Comparison of ENCODE assay signal across 10 cellular contexts in the genomic region with DNA sequence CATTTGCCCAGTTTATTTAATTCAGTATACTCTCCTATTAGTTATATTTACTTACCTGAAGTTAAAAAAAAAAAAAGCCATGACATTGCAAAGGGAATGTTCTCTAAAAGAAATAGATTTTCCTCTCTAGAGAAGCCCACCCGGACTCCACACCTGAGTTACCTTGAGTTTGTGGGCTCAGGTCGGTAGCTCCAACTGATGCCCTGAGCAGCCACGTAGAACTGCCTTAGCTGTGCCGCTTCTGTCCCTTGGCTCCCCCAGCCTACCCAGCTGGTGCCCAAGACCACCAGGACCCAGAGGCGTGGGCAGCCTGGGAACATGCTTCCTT. TPM values are rescaled to one million over a fixed set of nuclear protein-coding genes. Genes with fewer than 3 reads are reported as not detected.
A peak's percentile ranks its signal among the peaks of the same experiment; 100 is the strongest.
DNase-seq lines count a peak whose midpoint lies in the region; ATAC-seq and TF ChIP-seq lines count a peak whose summit lies in the region.
"Had no signal": no experiment of that assay in that cellular context is flagged by ENCODE, and none has a peak within 500 bp of the region (broad histone marks: within the 10 kb centered on the region; RNA-seq: fewer than 3 reads in every experiment).

No MANE protein-coding gene starts in this region.

- H3K9ac ChIP-seq in H9 (ENCODE audit: extremely low read depth, insufficient read length, low read length) = no peak overlapping the region

- H3K27me3 ChIP-seq in CD8-positive, alpha-beta memory T cell (ENCODE audit: insufficient read depth, low read length, poor library complexity, severe bottlenecking) = peaks cover 5% of the 10 kb centered on the region
- no peaks in the 10 kb centered on the region for H3K27me3 ChIP-seq in H9 (ENCODE audit: insufficient read depth, low read length)

- H2BK12ac ChIP-seq in H9 (ENCODE audit: insufficient read length, low read depth, low read length) = no peak overlapping the region

- WGBS in H9 (ENCODE audit: extremely low coverage, insufficient read length, low lambda C conversion rate) = no CpG with 5 or more reads among the region's 5 CpGs

- no peaks in the 10 kb centered on the region for H3K36me3 Mint-ChIP-seq in CD8-positive, alpha-beta memory T cell
- H3K36me3 Mint-ChIP-seq in H9 (ENCODE audit: insufficient read depth in 1 of 3, low read depth in 3 of 3) (no peaks in the 10 kb centered on the region), WTC11 (no peaks in the 10 kb centered on the region), memory B cell (no peaks in the 10 kb centered on the region)

- peak overlapping the region in 3 of 8 donors; percentile 11 to 87 (median 43) for H3K27ac Mint-ChIP-seq in CD8-positive, alpha-beta memory T cell
- H3K27ac Mint-ChIP-seq in H9 (no peak overlapping the region), WTC11 (no peak overlapping the region), memory B cell (no peak overlapping the region)

- POLR2A ChIA-PET in CD8-positive, alpha-beta memory T cell (lab: Charles Lee) = interaction anchor here (0.7 to 1.0 kb wide), 2 partner anchors 126 to 272 kb away, joined by 3 to 4 read pairs; no protein-coding TSS in a partner anchor
- POLR2A ChIA-PET in WTC11 (lab: Charles Lee) = interaction anchor here (0.6 to 0.8 kb wide), 2 partner anchors 9 to 13 kb away, joined by 4 to 5 read pairs; no protein-coding TSS in a partner anchor

- ATAC-seq in WTC11 (no peak; the same call in 1 of the 2 replicates), memory B cell (ENCODE audit: low read depth) (peak; percentile 40), sciatic nerve (no peak)

- no peaks in the 10 kb centered on the region for H3K9me3 Mint-ChIP-seq in CD8-positive, alpha-beta memory T cell
- H3K9me3 Mint-ChIP-seq in H9 (no peaks in the 10 kb centered on the region), WTC11 (no peaks in the 10 kb centered on the region), memory B cell (no peaks in the 10 kb centered on the region)

- no peaks in the 10 kb centered on the region for H3K79me1 ChIP-seq in H9 (ENCODE audit: insufficient read depth, low read depth, low read length, poor library complexity, severe bottlenecking)

- peaks cover 18 to 38% of the 10 kb centered on the region in 2 donors for H3K27me3 Mint-ChIP-seq in CD8-positive, alpha-beta memory T cell
- H3K27me3 Mint-ChIP-seq in H9 (ENCODE audit: low read depth) = peaks cover 15% of the 10 kb centered on the region
- peaks cover 4% of the 10 kb centered on the region; the same call in 1 of the 2 replicates for H3K27me3 Mint-ChIP-seq in WTC11 (ENCODE audit: low read depth)
- peaks cover 5% of the 10 kb centered on the region for H3K27me3 Mint-ChIP-seq in memory B cell

- no peak overlapping the region for H2BK20ac ChIP-seq in H9 (ENCODE audit: low read depth, low read length, poor library complexity, severe bottlenecking)

- H4K20me1 ChIP-seq in H9 (ENCODE audit: control insufficient read depth, insufficient read depth, insufficient read length) = no peaks in the 10 kb centered on the region

- H3K4ac ChIP-seq in H9 (ENCODE audit: low read depth, low read length) = no peak overlapping the region

- peak overlapping the region; percentile 76; the same call in 1 of the 2 replicates for H3K14ac ChIP-seq in H9 (ENCODE audit: insufficient read depth, low read length)

- H4K8ac ChIP-seq in H9 (replicated peaks; ENCODE audit: insufficient read length, low read depth, low read length) = no peak overlapping the region

- H3K23me2 ChIP-seq in H9 (ENCODE audit: insufficient read length, low read depth, low read length, poor library complexity, severe bottlenecking) = no peaks in the 10 kb centered on the region

- H4K91ac ChIP-seq in H9 (ENCODE audit: insufficient read length, low read depth, low read length) = no peak overlapping the region

- H3K4me3 ChIP-seq in CD8-positive, alpha-beta memory T cell (ENCODE audit: low read length) = no peak overlapping the region
- H3K4me3 ChIP-seq: lung had no signal

- no peak overlapping the region for H4K5ac ChIP-seq in H9 (ENCODE audit: insufficient read length, low read depth, low read length)

- no peak overlapping the region for H3K56ac ChIP-seq in H9 (ENCODE audit: insufficient read length, low read depth, low read length)

- H3K4me3 Mint-ChIP-seq in CD8-positive, alpha-beta memory T cell = peak overlapping the region; percentile 21 to 83 (median 67)
- H3K4me3 Mint-ChIP-seq in H9 (peak overlapping the region in 1 of 2 experiments; percentile 29; a peak in 1 of 5 replicates), WTC11 (peak overlapping the region; percentile 48; the same call in 1 of the 2 replicates), memory B cell (peak overlapping the region; percentile 65)

- H2AFZ ChIP-seq in H9 (ENCODE audit: low read length) = no peak overlapping the region

- H3K9me3 ChIP-seq in CD8-positive, alpha-beta memory T cell (ENCODE audit: low read length) = no peaks in the 10 kb centered on the region
- H3K9me3 ChIP-seq in H9 (ENCODE audit: control insufficient read depth, low read depth, low read length) = no peaks in the 10 kb centered on the region

- no peak overlapping the region for H2BK5ac ChIP-seq in H9 (ENCODE audit: insufficient read length, low read length)

- TF ChIP-seq CTCF in H9 (conservative IDR thresholded peaks at IDR 0.05) (no peak), WTC11 (IDR thresholded peaks at IDR 0.05) (no peak)

- H3K79me2 ChIP-seq in H9 (ENCODE audit: insufficient read depth, low read length) = no peaks in the 10 kb centered on the region

- H3K36me3 ChIP-seq in CD8-positive, alpha-beta memory T cell (ENCODE audit: insufficient read depth, low read length) = no peaks in the 10 kb centered on the region

- intact Hi-C loops in sciatic nerve (cut with DNase I) = no loop called here

- H3K18ac ChIP-seq in H9 (ENCODE audit: insufficient read length, low read depth, low read length) = peak overlapping the region; percentile 64

- DNase-seq in CD8-positive, alpha-beta memory T cell = no peak
- DNase-seq in H9 (no peak), WTC11 (ENCODE audit: low spot score) (no peak), memory B cell (ENCODE audit: low spot score in 2 of 2) (no peak), sciatic nerve (ENCODE audit: low spot score) (no peak), NCI-H510A treated with DMSO at 0.1 percent for 48 hours (lab: John Stamatoyannopoulos, UW) (no peak), HUDEP-2 (lab: John Stamatoyannopoulos, UW; ENCODE audit: unreplicated experiment in 76 of 76) (no peak), T-helper 9 cell (no peak)

- H3K4me2 ChIP-seq in H9 (ENCODE audit: insufficient read depth, insufficient read length, low read length) = peak overlapping the region; percentile 34

- H3K23ac ChIP-seq in H9 (ENCODE audit: insufficient read length, low read depth, low read length) = no peak overlapping the region

- no peak overlapping the region for H3K27ac ChIP-seq in CD8-positive, alpha-beta memory T cell (ENCODE audit: low read depth, low read length)
- no peak overlapping the region for H3K27ac ChIP-seq in H9 (ENCODE audit: insufficient read length, low read depth, low read length)

- H3T11ph ChIP-seq in H9 (ENCODE audit: low read length) = no peak overlapping the region

- H2BK15ac ChIP-seq in H9 (ENCODE audit: low read depth, low read length) = no peak overlapping the region

- CTCF ChIA-PET in CD8-positive, alpha-beta memory T cell (lab: Charles Lee) = interaction anchor here (0.6 to 2.2 kb wide), 17 partner anchors 9 to 223 kb away, joined by 3 to 23 read pairs (median 5); a partner anchor contains a TSS
- CTCF ChIA-PET in WTC11 (lab: Charles Lee) = interaction anchor here (0.6 to 2.2 kb wide), 18 partner anchors 10 to 983 kb away, joined by 3 to 36 read pairs (median 4); a partner anchor contains a TSS

- H3K4me1 ChIP-seq in CD8-positive, alpha-beta memory T cell (ENCODE audit: insufficient read depth, low read length) = peaks cover 19% of the 10 kb centered on the region
- H3K4me1 ChIP-seq in H9 (ENCODE audit: insufficient read depth, low read length) = no peaks in the 10 kb centered on the region

- H2AK5ac ChIP-seq in H9 (ENCODE audit: insufficient read length, low read length) = no peak overlapping the region

- H2BK120ac ChIP-seq in H9 (ENCODE audit: low read depth, low read length, poor library complexity, severe bottlenecking) = no peak overlapping the region

- H3K4me1 Mint-ChIP-seq in CD8-positive, alpha-beta memory T cell = peaks cover 14 to 35% (median 26%) of the 10 kb centered on the region in 3 donors
- peaks cover 8% of the 10 kb centered on the region in 2 experiments; a peak in 2 of 4 replicates for H3K4me1 Mint-ChIP-seq in H9
- peaks cover 6% of the 10 kb centered on the region; the same call in 1 of the 2 replicates for H3K4me1 Mint-ChIP-seq in WTC11
- peaks cover 6% of the 10 kb centered on the region for H3K4me1 Mint-ChIP-seq in memory B cell

TF ChIP-seq in WTC11, 78 proteins besides CTCF, POLR2A, EP300 and RAD21 (continues in another document):
- TF ChIP-seq, protein P1, sequence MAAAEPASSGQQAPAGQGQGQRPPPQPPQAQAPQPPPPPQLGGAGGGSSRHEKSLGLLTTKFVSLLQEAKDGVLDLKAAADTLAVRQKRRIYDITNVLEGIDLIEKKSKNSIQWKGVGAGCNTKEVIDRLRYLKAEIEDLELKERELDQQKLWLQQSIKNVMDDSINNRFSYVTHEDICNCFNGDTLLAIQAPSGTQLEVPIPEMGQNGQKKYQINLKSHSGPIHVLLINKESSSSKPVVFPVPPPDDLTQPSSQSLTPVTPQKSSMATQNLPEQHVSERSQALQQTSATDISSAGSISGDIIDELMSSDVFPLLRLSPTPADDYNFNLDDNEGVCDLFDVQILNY (CRISPR knock-in tag; IDR thresholded peaks at IDR 0.05) = no peak
- no peak for TF ChIP-seq SMAD4 (CRISPR knock-in tag; IDR thresholded peaks at IDR 0.05)

RNA-seq across cellular contexts. Expression of a gene that starts 0.2 kb away (rescaled TPM):
- total RNA-seq in CD8-positive, alpha-beta memory T cell = 10 to 100 TPM; 72.2 to 76.5 TPM
- polyA plus RNA-seq in CD8-positive, alpha-beta memory T cell = 0.06 TPM
- total RNA-seq in H9 (2021) = 0.04 TPM in 2 replicates
- total RNA-seq in WTC11 (2021) = 0.20 to 0.21 TPM (median 0.21 TPM) in 3 replicates
- total RNA-seq in sciatic nerve = 1.8 TPM
- total RNA-seq: Daoy had no signal

RNA-seq across cellular contexts. Expression of a gene that starts 43.9 kb away (rescaled TPM):
- total RNA-seq in CD8-positive, alpha-beta memory T cell = under 1 TPM; 0.31 to 0.75 TPM
- polyA plus RNA-seq in CD8-positive, alpha-beta memory T cell = 2.7 TPM
- total RNA-seq in H9 (2021) (not detected in 2 replicates), WTC11 (2021) (0.17 TPM in 1 of 3 replicates, not detected in the others), sciatic nerve (21.0 TPM)
- total RNA-seq: Daoy had no signal

Comparison
In these comparisons a context has a peak if more than half of its experiments do, and no peak if none do; other contexts are left out.
1. RNA of a gene that starts 0.2 kb away (total RNA-seq): 72.2 to 76.5 TPM in CD8-positive, alpha-beta memory T cell; 1.8 TPM in sciatic nerve (single experiment), 0.20 to 0.21 TPM in WTC11 and 0.04 TPM in H9; every median in the first group is over 10 times any median in the second.
2. RNA of a gene that starts 43.9 kb away (total RNA-seq): 21.0 TPM in sciatic nerve (single experiment); 0.31 to 0.75 TPM in CD8-positive, alpha-beta memory T cell, 0.17 TPM in WTC11 and not detected in H9; every median in the first group is over 10 times any median in the second.